Comparison of ENCODE assay signal across 1 cellular context in the genomic region with DNA sequence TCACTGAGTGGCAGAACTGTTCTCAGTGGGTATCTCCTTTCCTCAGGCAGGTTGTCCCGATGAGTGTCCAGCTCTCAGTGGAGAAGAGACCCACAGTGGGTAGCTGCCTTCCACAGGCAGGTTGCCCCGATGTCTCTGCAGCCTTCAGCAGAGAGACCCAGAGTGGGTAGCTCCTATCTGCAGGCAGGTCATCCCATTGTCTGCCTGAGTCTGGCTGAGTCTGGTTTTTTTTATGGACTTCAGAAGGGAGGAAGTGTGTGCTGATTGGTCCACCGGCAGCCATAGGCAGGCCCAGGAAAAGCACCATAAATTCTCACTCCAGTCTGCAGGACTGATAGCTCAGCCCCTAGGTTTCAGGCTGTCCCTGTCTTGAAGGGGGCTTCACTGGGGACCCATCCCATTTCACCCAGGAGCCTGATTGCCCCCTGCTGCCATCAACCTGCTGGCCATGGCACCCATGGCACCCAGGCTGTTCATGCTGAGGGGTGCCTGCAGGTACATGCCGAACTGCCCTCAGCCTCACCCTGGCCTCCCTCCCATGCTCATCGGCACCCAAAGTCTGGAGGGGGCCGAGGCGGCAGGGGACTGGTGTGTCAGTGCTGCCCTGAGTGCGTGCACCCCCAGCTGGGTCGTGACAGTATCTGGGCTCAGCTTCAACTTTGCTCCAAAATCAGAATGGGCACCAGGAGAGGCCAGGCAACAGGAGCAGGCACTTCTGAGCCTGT.
TF ChIP-seq lines count a peak whose summit lies in the region.

No MANE protein-coding gene starts in this region.

TF ChIP-seq in K562, 482 proteins besides CTCF, POLR2A, EP300 and RAD21:
- TF ChIP-seq, protein P1, sequence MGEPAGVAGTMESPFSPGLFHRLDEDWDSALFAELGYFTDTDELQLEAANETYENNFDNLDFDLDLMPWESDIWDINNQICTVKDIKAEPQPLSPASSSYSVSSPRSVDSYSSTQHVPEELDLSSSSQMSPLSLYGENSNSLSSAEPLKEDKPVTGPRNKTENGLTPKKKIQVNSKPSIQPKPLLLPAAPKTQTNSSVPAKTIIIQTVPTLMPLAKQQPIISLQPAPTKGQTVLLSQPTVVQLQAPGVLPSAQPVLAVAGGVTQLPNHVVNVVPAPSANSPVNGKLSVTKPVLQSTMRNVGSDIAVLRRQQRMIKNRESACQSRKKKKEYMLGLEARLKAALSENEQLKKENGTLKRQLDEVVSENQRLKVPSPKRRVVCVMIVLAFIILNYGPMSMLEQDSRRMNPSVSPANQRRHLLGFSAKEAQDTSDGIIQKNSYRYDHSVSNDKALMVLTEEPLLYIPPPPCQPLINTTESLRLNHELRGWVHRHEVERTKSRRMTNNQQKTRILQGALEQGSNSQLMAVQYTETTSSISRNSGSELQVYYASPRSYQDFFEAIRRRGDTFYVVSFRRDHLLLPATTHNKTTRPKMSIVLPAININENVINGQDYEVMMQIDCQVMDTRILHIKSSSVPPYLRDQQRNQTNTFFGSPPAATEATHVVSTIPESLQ (CRISPR knock-in tag; IDR thresholded peaks at IDR 0.05): no peak
- TF ChIP-seq, protein P2, sequence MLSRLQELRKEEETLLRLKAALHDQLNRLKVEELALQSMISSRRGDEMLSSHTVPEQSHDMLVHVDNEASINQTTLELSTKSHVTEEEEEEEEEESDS (CRISPR knock-in tag; IDR thresholded peaks at IDR 0.05): no peak
- TF ChIP-seq, protein P3, sequence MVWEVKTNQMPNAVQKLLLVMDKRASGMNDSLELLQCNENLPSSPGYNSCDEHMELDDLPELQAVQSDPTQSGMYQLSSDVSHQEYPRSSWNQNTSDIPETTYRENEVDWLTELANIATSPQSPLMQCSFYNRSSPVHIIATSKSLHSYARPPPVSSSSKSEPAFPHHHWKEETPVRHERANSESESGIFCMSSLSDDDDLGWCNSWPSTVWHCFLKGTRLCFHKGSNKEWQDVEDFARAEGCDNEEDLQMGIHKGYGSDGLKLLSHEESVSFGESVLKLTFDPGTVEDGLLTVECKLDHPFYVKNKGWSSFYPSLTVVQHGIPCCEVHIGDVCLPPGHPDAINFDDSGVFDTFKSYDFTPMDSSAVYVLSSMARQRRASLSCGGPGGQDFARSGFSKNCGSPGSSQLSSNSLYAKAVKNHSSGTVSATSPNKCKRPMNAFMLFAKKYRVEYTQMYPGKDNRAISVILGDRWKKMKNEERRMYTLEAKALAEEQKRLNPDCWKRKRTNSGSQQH (CRISPR knock-in tag; IDR thresholded peaks at IDR 0.05): no peak
- TF ChIP-seq, protein P4, sequence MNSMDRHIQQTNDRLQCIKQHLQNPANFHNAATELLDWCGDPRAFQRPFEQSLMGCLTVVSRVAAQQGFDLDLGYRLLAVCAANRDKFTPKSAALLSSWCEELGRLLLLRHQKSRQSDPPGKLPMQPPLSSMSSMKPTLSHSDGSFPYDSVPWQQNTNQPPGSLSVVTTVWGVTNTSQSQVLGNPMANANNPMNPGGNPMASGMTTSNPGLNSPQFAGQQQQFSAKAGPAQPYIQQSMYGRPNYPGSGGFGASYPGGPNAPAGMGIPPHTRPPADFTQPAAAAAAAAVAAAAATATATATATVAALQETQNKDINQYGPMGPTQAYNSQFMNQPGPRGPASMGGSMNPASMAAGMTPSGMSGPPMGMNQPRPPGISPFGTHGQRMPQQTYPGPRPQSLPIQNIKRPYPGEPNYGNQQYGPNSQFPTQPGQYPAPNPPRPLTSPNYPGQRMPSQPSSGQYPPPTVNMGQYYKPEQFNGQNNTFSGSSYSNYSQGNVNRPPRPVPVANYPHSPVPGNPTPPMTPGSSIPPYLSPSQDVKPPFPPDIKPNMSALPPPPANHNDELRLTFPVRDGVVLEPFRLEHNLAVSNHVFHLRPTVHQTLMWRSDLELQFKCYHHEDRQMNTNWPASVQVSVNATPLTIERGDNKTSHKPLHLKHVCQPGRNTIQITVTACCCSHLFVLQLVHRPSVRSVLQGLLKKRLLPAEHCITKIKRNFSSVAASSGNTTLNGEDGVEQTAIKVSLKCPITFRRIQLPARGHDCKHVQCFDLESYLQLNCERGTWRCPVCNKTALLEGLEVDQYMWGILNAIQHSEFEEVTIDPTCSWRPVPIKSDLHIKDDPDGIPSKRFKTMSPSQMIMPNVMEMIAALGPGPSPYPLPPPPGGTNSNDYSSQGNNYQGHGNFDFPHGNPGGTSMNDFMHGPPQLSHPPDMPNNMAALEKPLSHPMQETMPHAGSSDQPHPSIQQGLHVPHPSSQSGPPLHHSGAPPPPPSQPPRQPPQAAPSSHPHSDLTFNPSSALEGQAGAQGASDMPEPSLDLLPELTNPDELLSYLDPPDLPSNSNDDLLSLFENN (IDR thresholded peaks at IDR 0.05; ENCODE audit: low read depth in 2 of 2, low read length in 2 of 2): no peak
- TF ChIP-seq KLF16 (IDR thresholded peaks at IDR 0.05): peak; percentile 45; the same call in 1 of the 2 replicates
- no peak for TF ChIP-seq ZNF644 (tag; IDR thresholded peaks at IDR 0.05; ENCODE audit: low read depth)
- TF ChIP-seq HMG20A (CRISPR knock-in tag; conservative IDR thresholded peaks at IDR 0.05): no peak
- TF ChIP-seq TRIM28 (IDR thresholded peaks at IDR 0.05): peak; percentile 62; the same call in 1 of the 2 replicates
- no peak for TF ChIP-seq MIER1 (IDR thresholded peaks at IDR 0.05; ENCODE audit: low read depth)
- TF ChIP-seq TRIM24 (IDR thresholded peaks at IDR 0.05): 0 out of 4 replicates have a peak, but pooled peaks of 1 of the 2 experiments have one; percentile 40
- TF ChIP-seq, protein P5, sequence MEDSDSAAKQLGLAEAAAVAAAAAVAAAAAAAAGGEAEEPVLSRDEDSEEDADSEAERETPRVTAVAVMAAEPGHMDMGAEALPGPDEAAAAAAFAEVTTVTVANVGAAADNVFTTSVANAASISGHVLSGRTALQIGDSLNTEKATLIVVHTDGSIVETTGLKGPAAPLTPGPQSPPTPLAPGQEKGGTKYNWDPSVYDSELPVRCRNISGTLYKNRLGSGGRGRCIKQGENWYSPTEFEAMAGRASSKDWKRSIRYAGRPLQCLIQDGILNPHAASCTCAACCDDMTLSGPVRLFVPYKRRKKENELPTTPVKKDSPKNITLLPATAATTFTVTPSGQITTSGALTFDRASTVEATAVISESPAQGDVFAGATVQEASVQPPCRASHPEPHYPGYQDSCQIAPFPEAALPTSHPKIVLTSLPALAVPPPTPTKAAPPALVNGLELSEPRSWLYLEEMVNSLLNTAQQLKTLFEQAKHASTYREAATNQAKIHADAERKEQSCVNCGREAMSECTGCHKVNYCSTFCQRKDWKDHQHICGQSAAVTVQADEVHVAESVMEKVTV (CRISPR knock-in tag; IDR thresholded peaks at IDR 0.05): no peak
- no peak for TF ChIP-seq ZNF174 (CRISPR knock-in tag; IDR thresholded peaks at IDR 0.05)
- TF ChIP-seq STAT5B (CRISPR knock-in tag; IDR thresholded peaks at IDR 0.05): no peak
- TF ChIP-seq ZNF165 (CRISPR knock-in tag; IDR thresholded peaks at IDR 0.05; ENCODE audit: borderline replicate concordance): no peak
- TF ChIP-seq RBM17 (IDR thresholded peaks at IDR 0.05; ENCODE audit: borderline replicate concordance, low read depth, low read length): no peak
- TF ChIP-seq ZNF212 (CRISPR knock-in tag; IDR thresholded peaks at IDR 0.05): no peak
- TF ChIP-seq LEF1 (IDR thresholded peaks at IDR 0.05): no peak
- TF ChIP-seq RBM15 (IDR thresholded peaks at IDR 0.05; ENCODE audit: insufficient read depth, low read length): no peak
- no peak for TF ChIP-seq SRSF9 (IDR thresholded peaks at IDR 0.05; ENCODE audit: borderline replicate concordance, low read depth, low read length)
- no peak for TF ChIP-seq ZNF133 (CRISPR knock-in tag; IDR thresholded peaks at IDR 0.05)
- no peak for TF ChIP-seq FOS (IDR thresholded peaks at IDR 0.05; ENCODE audit: extremely low read depth, insufficient read length)
- no peak for TF ChIP-seq ZFPM2 (CRISPR knock-in tag; IDR thresholded peaks at IDR 0.05)
- TF ChIP-seq, protein P6, sequence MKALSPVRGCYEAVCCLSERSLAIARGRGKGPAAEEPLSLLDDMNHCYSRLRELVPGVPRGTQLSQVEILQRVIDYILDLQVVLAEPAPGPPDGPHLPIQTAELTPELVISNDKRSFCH (CRISPR knock-in tag; IDR thresholded peaks at IDR 0.05): no peak
- TF ChIP-seq, protein P6 (tag; IDR thresholded peaks at IDR 0.05): no peak
- peak in 1 of 2 experiments; percentile 93; a peak in 2 of 3 replicates for TF ChIP-seq CBX3 (IDR thresholded peaks at IDR 0.05; ENCODE audit: borderline replicate concordance in 1 of 2, low read length in 2 of 2)
- TF ChIP-seq THRAP3 (IDR thresholded peaks at IDR 0.05; ENCODE audit: borderline replicate concordance): no peak
- peak; percentile 48; the same call in 1 of the 2 replicates for TF ChIP-seq CBX1 (IDR thresholded peaks at IDR 0.05; ENCODE audit: low read depth)
